20 cellular contexts compared by ENCODE assay signal in genomic region chr9:133786936-133787748, GRCh38. TPM values are rescaled to one million over a fixed set of nuclear protein-coding genes. Genes with fewer than 3 reads are reported as not detected.
DNase-seq lines count a peak whose midpoint lies in the region; ATAC-seq and TF ChIP-seq lines count a peak whose summit lies in the region.
"Had no signal": no experiment of that assay in that cellular context is flagged by ENCODE, and none has a peak within 500 bp of the region (broad histone marks: within the 10 kb centered on the region; RNA-seq: fewer than 3 reads in every experiment).

No MANE protein-coding gene starts in this region.

- H3K4me2 ChIP-seq in Karpas-422 (ENCODE audit: low read depth, low read length, poor library complexity, severe bottlenecking) = peak overlapping the region; percentile 69

- H3K9me3 ChIP-seq in Karpas-422 (ENCODE audit: low read length) = no peaks in the 10 kb centered on the region
- H3K9me3 ChIP-seq: gastroesophageal sphincter, left lung, mucosa of descending colon, Peyer's patch had no signal

- H3K9ac ChIP-seq in Karpas-422 (ENCODE audit: low read length) = peak overlapping the region; percentile 50

- peaks cover 22% of the 10 kb centered on the region for H3K4me1 ChIP-seq in Karpas-422 (ENCODE audit: low read length)

- no peak for ATAC-seq in activated naive CD8-positive, alpha-beta T cell treated with anti-CD3 and anti-CD28 coated beads, Interleukin-2, amount 10 ng/mL, durations not matched to agents 7 days and 5 days (ENCODE audit: low read depth)
- no peak for ATAC-seq in GM19455 (IDR thresholded peaks at IDR 0.05; ENCODE audit: unreplicated experiment)
- ATAC-seq: gastroesophageal sphincter had no signal

- peak overlapping the region; percentile 72 for H3K27ac Mint-ChIP-seq in activated naive CD4-positive, alpha-beta T cell treated with anti-CD3 and anti-CD28 coated beads, Interleukin-2, amount 10 ng/mL, durations not matched to agents 7 days and 5 days
- H3K27ac Mint-ChIP-seq in activated naive CD8-positive, alpha-beta T cell treated with anti-CD3 and anti-CD28 coated beads, Interleukin-2, amount 10 ng/mL, durations not matched to agents 7 days and 5 days = peak overlapping the region; percentile 38
- H3K27ac Mint-ChIP-seq in progenitor cell of endocrine pancreas = peak overlapping the region; percentile 33
- H3K27ac Mint-ChIP-seq: CD4-positive, CD25-positive, alpha-beta regulatory T cell had no signal

- DNase-seq in activated naive CD4-positive, alpha-beta T cell treated with anti-CD3 and anti-CD28 coated beads, Interleukin-2, amount 10 ng/mL, durations not matched to agents 7 days and 5 days = no peak
- no peak for DNase-seq in activated naive CD4-positive, alpha-beta T cell (lab: John Stamatoyannopoulos, UW)
- DNase-seq in Karpas-422 (no peak), progenitor cell of endocrine pancreas (ENCODE audit: low spot score, unreplicated experiment) (no peak), globus pallidus (ENCODE audit: low spot score) (no peak), amniotic stem cell (lab: John Stamatoyannopoulos, UW) (no peak)
- DNase-seq in activated naive CD8-positive, alpha-beta T cell treated with anti-CD3 and anti-CD28 coated beads, Interleukin-2, amount 10 ng/mL, durations not matched to agents 7 days and 5 days = no peak
- DNase-seq: activated naive CD4-positive, alpha-beta T cell treated with anti-CD3 and anti-CD28 coated beads, Interleukin-2, amount 50 U/mL, for 16 hours; CD4-positive, CD25-positive, alpha-beta regulatory T cell; Kasumi-1; NCI-H1436 treated with DMSO at 0.1 percent for 48 hours; NCI-H2171; NCI-H69; stimulated activated naive CD4-positive, alpha-beta T cell treated with Interleukin-2 at 50 U/mL for 16 hours had no signal

- H3K4me3 Mint-ChIP-seq in activated naive CD4-positive, alpha-beta T cell treated with anti-CD3 and anti-CD28 coated beads, Interleukin-2, amount 10 ng/mL, durations not matched to agents 7 days and 5 days = no peak overlapping the region
- no peak overlapping the region for H3K4me3 Mint-ChIP-seq in activated naive CD8-positive, alpha-beta T cell treated with anti-CD3 and anti-CD28 coated beads, Interleukin-2, amount 10 ng/mL, durations not matched to agents 7 days and 5 days
- H3K4me3 Mint-ChIP-seq in progenitor cell of endocrine pancreas (ENCODE audit: low read depth) = no peak overlapping the region
- H3K4me3 Mint-ChIP-seq: CD4-positive, CD25-positive, alpha-beta regulatory T cell; type B pancreatic cell had no signal

- H3K36me3 ChIP-seq in Karpas-422 (ENCODE audit: insufficient read depth, low read length) = no peaks in the 10 kb centered on the region; the same call in 1 of the 2 replicates

- 0 out of 2 replicates have a peak, but pooled peaks cover 12% of the 10 kb centered on the region for H4K20me1 ChIP-seq in Karpas-422 (ENCODE audit: insufficient read depth, low read depth, low read length)

- no peaks in the 10 kb centered on the region for H3K79me2 ChIP-seq in Karpas-422 (ENCODE audit: low read length)

- no peaks in the 10 kb centered on the region for H3K9me2 ChIP-seq in Karpas-422 (replicated peaks; ENCODE audit: insufficient read depth, low read length)

- CTCF ChIA-PET in activated naive CD4-positive, alpha-beta T cell treated with anti-CD3 and anti-CD28 coated beads, Interleukin-2, amount 10 ng/mL, durations not matched to agents 7 days and 5 days (lab: Charles Lee) = interaction anchor here (1.2 kb wide), 1 partner anchor 207 kb away, joined by 3 read pairs; no protein-coding TSS in a partner anchor

- H3K36me3 Mint-ChIP-seq in activated naive CD4-positive, alpha-beta T cell treated with anti-CD3 and anti-CD28 coated beads, Interleukin-2, amount 10 ng/mL, durations not matched to agents 7 days and 5 days = no peaks in the 10 kb centered on the region
- H3K36me3 Mint-ChIP-seq in activated naive CD8-positive, alpha-beta T cell treated with anti-CD3 and anti-CD28 coated beads, Interleukin-2, amount 10 ng/mL, durations not matched to agents 7 days and 5 days = no peaks in the 10 kb centered on the region
- peaks cover 17% of the 10 kb centered on the region for H3K36me3 Mint-ChIP-seq in progenitor cell of endocrine pancreas (ENCODE audit: insufficient read depth)
- H3K36me3 Mint-ChIP-seq: CD4-positive, CD25-positive, alpha-beta regulatory T cell had no signal

- peak overlapping the region; percentile 51; the same call in 1 of the 2 replicates for H3K27ac ChIP-seq in Karpas-422 (ENCODE audit: low read length)
- H3K27ac ChIP-seq: gastroesophageal sphincter, left lung had no signal

- H3K27me3 ChIP-seq in Karpas-422 (ENCODE audit: low read length) = no peaks in the 10 kb centered on the region
- H3K27me3 ChIP-seq: gastroesophageal sphincter, left lung, Peyer's patch had no signal

- H3K9me3 Mint-ChIP-seq in activated naive CD4-positive, alpha-beta T cell treated with anti-CD3 and anti-CD28 coated beads, Interleukin-2, amount 10 ng/mL, durations not matched to agents 7 days and 5 days = no peaks in the 10 kb centered on the region
- no peaks in the 10 kb centered on the region for H3K9me3 Mint-ChIP-seq in activated naive CD8-positive, alpha-beta T cell treated with anti-CD3 and anti-CD28 coated beads, Interleukin-2, amount 10 ng/mL, durations not matched to agents 7 days and 5 days
- H3K9me3 Mint-ChIP-seq in progenitor cell of endocrine pancreas (ENCODE audit: low read depth) = no peaks in the 10 kb centered on the region
- H3K9me3 Mint-ChIP-seq: CD4-positive, CD25-positive, alpha-beta regulatory T cell; type B pancreatic cell had no signal

- H3K4me1 Mint-ChIP-seq in activated naive CD4-positive, alpha-beta T cell treated with anti-CD3 and anti-CD28 coated beads, Interleukin-2, amount 10 ng/mL, durations not matched to agents 7 days and 5 days = peaks cover 38% of the 10 kb centered on the region
- H3K4me1 Mint-ChIP-seq in activated naive CD8-positive, alpha-beta T cell treated with anti-CD3 and anti-CD28 coated beads, Interleukin-2, amount 10 ng/mL, durations not matched to agents 7 days and 5 days = peaks cover 12% of the 10 kb centered on the region
- peaks cover 6% of the 10 kb centered on the region for H3K4me1 Mint-ChIP-seq in progenitor cell of endocrine pancreas (ENCODE audit: low read depth)

- peak overlapping the region; percentile 36; the same call in 1 of the 2 replicates for H3K4me3 ChIP-seq in Karpas-422 (ENCODE audit: low read length)
- H3K4me3 ChIP-seq: gastroesophageal sphincter, left lung, mucosa of descending colon had no signal

- TF ChIP-seq CTCF in progenitor cell of endocrine pancreas (IDR thresholded peaks at IDR 0.05; ENCODE audit: unreplicated experiment) = no peak

- no peak overlapping the region for H2AFZ ChIP-seq in Karpas-422 (ENCODE audit: low read length)

- POLR2A ChIA-PET in activated naive CD8-positive, alpha-beta T cell treated with anti-CD3 and anti-CD28 coated beads, Interleukin-2, amount 10 ng/mL, durations not matched to agents 7 days and 5 days (lab: Charles Lee) = no interaction called here

- H3K27me3 Mint-ChIP-seq in activated naive CD4-positive, alpha-beta T cell treated with anti-CD3 and anti-CD28 coated beads, Interleukin-2, amount 10 ng/mL, durations not matched to agents 7 days and 5 days = peaks cover 16% of the 10 kb centered on the region
- peaks cover 5% of the 10 kb centered on the region for H3K27me3 Mint-ChIP-seq in activated naive CD8-positive, alpha-beta T cell treated with anti-CD3 and anti-CD28 coated beads, Interleukin-2, amount 10 ng/mL, durations not matched to agents 7 days and 5 days
- H3K27me3 Mint-ChIP-seq in progenitor cell of endocrine pancreas = no peaks in the 10 kb centered on the region
- H3K27me3 Mint-ChIP-seq: CD4-positive, CD25-positive, alpha-beta regulatory T cell; type B pancreatic cell had no signal

RNA-seq across cellular contexts. Expression of gene SARDH, which starts 49.0 kb away (rescaled TPM):
- total RNA-seq in Karpas-422 (2014; rRNA removed; shearing (Covaris generic); ENCODE audit: low replicate concordance) = not detected in 2 replicates
- total RNA-seq in activated naive CD8-positive, alpha-beta T cell treated with anti-CD3 and anti-CD28 coated beads, Interleukin-2, amount 10 ng/mL, durations not matched to agents 7 days and 5 days = 1 to 10 TPM; 1.6 to 2.3 TPM
- total RNA-seq in progenitor cell of endocrine pancreas = 4.2 and 5.1 TPM in 2 replicates
